In the genomic region with DNA sequence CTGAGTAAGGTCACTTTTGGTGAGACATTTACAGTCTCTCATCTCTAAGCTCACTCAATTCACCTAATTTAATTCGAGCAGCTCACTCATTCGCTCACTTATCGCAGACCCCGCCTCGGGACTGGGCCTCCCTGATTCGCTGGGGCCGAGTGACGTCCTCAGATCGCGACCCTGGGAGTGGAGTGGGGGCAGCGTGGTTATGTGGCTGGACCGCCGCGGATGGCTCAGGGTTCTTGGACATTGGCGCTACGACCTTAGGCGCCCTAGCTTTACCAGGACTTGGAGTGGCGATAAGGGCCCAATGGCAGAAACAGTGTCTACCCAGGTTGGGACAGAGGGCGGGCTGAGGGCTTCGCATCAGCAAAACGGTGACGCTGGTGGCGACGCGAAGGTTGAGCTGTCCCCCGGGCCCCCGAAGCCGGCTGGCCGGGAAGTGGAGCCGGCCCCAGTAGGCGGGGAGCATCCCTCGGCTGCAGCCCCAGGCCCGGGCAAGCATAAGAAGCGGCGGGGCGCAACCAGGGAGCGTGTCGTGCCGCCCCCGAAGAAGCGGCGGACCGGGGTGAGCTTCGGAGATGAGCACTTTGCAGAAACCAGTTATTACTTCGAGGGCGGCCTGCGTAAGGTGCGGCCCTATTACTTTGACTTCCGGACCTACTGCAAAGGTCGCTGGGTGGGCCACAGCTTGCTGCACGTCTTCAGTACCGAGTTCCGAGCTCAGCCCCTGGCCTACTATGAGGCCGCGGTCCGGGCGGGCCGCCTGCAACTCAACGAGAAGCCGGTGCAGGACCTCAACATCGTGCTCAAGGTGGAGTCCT, we compare ENCODE assay signal across 1 cellular context.
TF ChIP-seq lines count a peak whose summit lies in the region.

A gene with protein sequence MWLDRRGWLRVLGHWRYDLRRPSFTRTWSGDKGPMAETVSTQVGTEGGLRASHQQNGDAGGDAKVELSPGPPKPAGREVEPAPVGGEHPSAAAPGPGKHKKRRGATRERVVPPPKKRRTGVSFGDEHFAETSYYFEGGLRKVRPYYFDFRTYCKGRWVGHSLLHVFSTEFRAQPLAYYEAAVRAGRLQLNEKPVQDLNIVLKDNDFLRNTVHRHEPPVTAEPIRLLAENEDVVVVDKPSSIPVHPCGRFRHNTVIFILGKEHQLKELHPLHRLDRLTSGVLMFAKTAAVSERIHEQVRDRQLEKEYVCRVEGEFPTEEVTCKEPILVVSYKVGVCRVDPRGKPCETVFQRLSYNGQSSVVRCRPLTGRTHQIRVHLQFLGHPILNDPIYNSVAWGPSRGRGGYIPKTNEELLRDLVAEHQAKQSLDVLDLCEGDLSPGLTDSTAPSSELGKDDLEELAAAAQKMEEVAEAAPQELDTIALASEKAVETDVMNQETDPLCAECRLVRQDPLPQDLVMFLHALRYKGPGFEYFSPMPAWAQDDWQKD (plus strand): TSS at position 161 of the 815 bp plus-strand sequence. CDS start 39 bp downstream, at position 200.

TF ChIP-seq in HepG2, 621 proteins besides CTCF, POLR2A, EP300 and RAD21 (continued from another document and continues in another):
- TF ChIP-seq, protein P1, sequence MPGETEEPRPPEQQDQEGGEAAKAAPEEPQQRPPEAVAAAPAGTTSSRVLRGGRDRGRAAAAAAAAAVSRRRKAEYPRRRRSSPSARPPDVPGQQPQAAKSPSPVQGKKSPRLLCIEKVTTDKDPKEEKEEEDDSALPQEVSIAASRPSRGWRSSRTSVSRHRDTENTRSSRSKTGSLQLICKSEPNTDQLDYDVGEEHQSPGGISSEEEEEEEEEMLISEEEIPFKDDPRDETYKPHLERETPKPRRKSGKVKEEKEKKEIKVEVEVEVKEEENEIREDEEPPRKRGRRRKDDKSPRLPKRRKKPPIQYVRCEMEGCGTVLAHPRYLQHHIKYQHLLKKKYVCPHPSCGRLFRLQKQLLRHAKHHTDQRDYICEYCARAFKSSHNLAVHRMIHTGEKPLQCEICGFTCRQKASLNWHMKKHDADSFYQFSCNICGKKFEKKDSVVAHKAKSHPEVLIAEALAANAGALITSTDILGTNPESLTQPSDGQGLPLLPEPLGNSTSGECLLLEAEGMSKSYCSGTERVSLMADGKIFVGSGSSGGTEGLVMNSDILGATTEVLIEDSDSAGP (CRISPR knock-in tag; IDR thresholded peaks at IDR 0.05; ENCODE audit: borderline replicate concordance): peak; percentile 86; the same call in 1 of the 2 replicates
- TF ChIP-seq ZFX (CRISPR knock-in tag; IDR thresholded peaks at IDR 0.05; ENCODE audit: low read depth): peak; percentile 90
- TF ChIP-seq, protein P2, sequence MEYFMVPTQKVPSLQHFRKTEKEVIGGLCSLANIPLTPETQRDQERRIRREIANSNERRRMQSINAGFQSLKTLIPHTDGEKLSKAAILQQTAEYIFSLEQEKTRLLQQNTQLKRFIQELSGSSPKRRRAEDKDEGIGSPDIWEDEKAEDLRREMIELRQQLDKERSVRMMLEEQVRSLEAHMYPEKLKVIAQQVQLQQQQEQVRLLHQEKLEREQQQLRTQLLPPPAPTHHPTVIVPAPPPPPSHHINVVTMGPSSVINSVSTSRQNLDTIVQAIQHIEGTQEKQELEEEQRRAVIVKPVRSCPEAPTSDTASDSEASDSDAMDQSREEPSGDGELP (IDR thresholded peaks at IDR 0.05; ENCODE audit: borderline replicate concordance, low read depth): peak; percentile 20; the same call in 1 of the 2 replicates
- no peak for TF ChIP-seq ZNF720 (CRISPR knock-in tag; IDR thresholded peaks at IDR 0.05)
- TF ChIP-seq, protein P3, sequence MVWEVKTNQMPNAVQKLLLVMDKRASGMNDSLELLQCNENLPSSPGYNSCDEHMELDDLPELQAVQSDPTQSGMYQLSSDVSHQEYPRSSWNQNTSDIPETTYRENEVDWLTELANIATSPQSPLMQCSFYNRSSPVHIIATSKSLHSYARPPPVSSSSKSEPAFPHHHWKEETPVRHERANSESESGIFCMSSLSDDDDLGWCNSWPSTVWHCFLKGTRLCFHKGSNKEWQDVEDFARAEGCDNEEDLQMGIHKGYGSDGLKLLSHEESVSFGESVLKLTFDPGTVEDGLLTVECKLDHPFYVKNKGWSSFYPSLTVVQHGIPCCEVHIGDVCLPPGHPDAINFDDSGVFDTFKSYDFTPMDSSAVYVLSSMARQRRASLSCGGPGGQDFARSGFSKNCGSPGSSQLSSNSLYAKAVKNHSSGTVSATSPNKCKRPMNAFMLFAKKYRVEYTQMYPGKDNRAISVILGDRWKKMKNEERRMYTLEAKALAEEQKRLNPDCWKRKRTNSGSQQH (CRISPR knock-in tag; IDR thresholded peaks at IDR 0.05; ENCODE audit: low read depth): peak; percentile 73
- TF ChIP-seq GATAD1 (CRISPR knock-in tag; IDR thresholded peaks at IDR 0.05): peak; percentile 98
- TF ChIP-seq, protein P4, sequence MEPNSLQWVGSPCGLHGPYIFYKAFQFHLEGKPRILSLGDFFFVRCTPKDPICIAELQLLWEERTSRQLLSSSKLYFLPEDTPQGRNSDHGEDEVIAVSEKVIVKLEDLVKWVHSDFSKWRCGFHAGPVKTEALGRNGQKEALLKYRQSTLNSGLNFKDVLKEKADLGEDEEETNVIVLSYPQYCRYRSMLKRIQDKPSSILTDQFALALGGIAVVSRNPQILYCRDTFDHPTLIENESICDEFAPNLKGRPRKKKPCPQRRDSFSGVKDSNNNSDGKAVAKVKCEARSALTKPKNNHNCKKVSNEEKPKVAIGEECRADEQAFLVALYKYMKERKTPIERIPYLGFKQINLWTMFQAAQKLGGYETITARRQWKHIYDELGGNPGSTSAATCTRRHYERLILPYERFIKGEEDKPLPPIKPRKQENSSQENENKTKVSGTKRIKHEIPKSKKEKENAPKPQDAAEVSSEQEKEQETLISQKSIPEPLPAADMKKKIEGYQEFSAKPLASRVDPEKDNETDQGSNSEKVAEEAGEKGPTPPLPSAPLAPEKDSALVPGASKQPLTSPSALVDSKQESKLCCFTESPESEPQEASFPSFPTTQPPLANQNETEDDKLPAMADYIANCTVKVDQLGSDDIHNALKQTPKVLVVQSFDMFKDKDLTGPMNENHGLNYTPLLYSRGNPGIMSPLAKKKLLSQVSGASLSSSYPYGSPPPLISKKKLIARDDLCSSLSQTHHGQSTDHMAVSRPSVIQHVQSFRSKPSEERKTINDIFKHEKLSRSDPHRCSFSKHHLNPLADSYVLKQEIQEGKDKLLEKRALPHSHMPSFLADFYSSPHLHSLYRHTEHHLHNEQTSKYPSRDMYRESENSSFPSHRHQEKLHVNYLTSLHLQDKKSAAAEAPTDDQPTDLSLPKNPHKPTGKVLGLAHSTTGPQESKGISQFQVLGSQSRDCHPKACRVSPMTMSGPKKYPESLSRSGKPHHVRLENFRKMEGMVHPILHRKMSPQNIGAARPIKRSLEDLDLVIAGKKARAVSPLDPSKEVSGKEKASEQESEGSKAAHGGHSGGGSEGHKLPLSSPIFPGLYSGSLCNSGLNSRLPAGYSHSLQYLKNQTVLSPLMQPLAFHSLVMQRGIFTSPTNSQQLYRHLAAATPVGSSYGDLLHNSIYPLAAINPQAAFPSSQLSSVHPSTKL (CRISPR knock-in tag; IDR thresholded peaks at IDR 0.05): peak; percentile 52
- TF ChIP-seq SP2 (CRISPR knock-in tag; IDR thresholded peaks at IDR 0.05): peak; percentile 54
- TF ChIP-seq ARHGAP35 (CRISPR knock-in tag; IDR thresholded peaks at IDR 0.05; ENCODE audit: borderline replicate concordance): 0 out of 2 replicates have a peak, but pooled peaks have one; percentile 62
- peak; percentile 68; the same call in 1 of the 2 replicates for TF ChIP-seq TGIF2 (CRISPR knock-in tag; IDR thresholded peaks at IDR 0.05)
- 0 out of 2 replicates have a peak, but pooled peaks have one; percentile 35 for TF ChIP-seq ZNF230 (CRISPR knock-in tag; IDR thresholded peaks at IDR 0.05)
- 0 out of 2 replicates have a peak, but pooled peaks have one; percentile 22 for TF ChIP-seq ZNF510 (CRISPR knock-in tag; IDR thresholded peaks at IDR 0.05; ENCODE audit: low read depth)
- TF ChIP-seq, protein P5, sequence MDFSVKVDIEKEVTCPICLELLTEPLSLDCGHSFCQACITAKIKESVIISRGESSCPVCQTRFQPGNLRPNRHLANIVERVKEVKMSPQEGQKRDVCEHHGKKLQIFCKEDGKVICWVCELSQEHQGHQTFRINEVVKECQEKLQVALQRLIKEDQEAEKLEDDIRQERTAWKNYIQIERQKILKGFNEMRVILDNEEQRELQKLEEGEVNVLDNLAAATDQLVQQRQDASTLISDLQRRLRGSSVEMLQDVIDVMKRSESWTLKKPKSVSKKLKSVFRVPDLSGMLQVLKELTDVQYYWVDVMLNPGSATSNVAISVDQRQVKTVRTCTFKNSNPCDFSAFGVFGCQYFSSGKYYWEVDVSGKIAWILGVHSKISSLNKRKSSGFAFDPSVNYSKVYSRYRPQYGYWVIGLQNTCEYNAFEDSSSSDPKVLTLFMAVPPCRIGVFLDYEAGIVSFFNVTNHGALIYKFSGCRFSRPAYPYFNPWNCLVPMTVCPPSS (IDR thresholded peaks at IDR 0.05): no peak
- TF ChIP-seq ZNF776 (CRISPR knock-in tag; IDR thresholded peaks at IDR 0.05): 0 out of 2 replicates have a peak, but pooled peaks have one; percentile 26
- TF ChIP-seq, protein P6, sequence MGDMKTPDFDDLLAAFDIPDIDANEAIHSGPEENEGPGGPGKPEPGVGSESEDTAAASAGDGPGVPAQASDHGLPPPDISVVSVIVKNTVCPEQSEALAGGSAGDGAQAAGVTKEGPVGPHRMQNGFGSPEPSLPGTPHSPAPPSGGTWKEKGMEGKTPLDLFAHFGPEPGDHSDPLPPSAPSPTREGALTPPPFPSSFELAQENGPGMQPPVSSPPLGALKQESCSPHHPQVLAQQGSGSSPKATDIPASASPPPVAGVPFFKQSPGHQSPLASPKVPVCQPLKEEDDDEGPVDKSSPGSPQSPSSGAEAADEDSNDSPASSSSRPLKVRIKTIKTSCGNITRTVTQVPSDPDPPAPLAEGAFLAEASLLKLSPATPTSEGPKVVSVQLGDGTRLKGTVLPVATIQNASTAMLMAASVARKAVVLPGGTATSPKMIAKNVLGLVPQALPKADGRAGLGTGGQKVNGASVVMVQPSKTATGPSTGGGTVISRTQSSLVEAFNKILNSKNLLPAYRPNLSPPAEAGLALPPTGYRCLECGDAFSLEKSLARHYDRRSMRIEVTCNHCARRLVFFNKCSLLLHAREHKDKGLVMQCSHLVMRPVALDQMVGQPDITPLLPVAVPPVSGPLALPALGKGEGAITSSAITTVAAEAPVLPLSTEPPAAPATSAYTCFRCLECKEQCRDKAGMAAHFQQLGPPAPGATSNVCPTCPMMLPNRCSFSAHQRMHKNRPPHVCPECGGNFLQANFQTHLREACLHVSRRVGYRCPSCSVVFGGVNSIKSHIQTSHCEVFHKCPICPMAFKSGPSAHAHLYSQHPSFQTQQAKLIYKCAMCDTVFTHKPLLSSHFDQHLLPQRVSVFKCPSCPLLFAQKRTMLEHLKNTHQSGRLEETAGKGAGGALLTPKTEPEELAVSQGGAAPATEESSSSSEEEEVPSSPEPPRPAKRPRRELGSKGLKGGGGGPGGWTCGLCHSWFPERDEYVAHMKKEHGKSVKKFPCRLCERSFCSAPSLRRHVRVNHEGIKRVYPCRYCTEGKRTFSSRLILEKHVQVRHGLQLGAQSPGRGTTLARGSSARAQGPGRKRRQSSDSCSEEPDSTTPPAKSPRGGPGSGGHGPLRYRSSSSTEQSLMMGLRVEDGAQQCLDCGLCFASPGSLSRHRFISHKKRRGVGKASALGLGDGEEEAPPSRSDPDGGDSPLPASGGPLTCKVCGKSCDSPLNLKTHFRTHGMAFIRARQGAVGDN (CRISPR knock-in tag; IDR thresholded peaks at IDR 0.05): peak; percentile 88
- TF ChIP-seq NFKB2 (CRISPR knock-in tag; IDR thresholded peaks at IDR 0.05; ENCODE audit: borderline replicate concordance): 0 out of 2 replicates have a peak, but pooled peaks have one; percentile 20
- TF ChIP-seq HIVEP1 (CRISPR knock-in tag; IDR thresholded peaks at IDR 0.05): peak; percentile 55; the same call in 1 of the 2 replicates
- no peak for TF ChIP-seq ZNF382 (CRISPR knock-in tag; IDR thresholded peaks at IDR 0.05; ENCODE audit: borderline replicate concordance)
- TF ChIP-seq, protein P7, sequence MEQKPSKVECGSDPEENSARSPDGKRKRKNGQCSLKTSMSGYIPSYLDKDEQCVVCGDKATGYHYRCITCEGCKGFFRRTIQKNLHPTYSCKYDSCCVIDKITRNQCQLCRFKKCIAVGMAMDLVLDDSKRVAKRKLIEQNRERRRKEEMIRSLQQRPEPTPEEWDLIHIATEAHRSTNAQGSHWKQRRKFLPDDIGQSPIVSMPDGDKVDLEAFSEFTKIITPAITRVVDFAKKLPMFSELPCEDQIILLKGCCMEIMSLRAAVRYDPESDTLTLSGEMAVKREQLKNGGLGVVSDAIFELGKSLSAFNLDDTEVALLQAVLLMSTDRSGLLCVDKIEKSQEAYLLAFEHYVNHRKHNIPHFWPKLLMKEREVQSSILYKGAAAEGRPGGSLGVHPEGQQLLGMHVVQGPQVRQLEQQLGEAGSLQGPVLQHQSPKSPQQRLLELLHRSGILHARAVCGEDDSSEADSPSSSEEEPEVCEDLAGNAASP (CRISPR knock-in tag; IDR thresholded peaks at IDR 0.05; ENCODE audit: borderline replicate concordance): peak; percentile 63; the same call in 1 of the 2 replicates
- TF ChIP-seq, protein P8, sequence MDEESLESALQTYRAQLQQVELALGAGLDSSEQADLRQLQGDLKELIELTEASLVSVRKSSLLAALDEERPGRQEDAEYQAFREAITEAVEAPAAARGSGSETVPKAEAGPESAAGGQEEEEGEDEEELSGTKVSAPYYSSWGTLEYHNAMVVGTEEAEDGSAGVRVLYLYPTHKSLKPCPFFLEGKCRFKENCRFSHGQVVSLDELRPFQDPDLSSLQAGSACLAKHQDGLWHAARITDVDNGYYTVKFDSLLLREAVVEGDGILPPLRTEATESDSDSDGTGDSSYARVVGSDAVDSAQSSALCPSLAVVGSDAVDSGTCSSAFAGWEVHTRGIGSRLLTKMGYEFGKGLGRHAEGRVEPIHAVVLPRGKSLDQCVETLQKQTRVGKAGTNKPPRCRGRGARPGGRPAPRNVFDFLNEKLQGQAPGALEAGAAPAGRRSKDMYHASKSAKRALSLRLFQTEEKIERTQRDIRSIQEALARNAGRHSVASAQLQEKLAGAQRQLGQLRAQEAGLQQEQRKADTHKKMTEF (CRISPR knock-in tag; IDR thresholded peaks at IDR 0.05): peak; percentile 53; the same call in 1 of the 2 replicates
- TF ChIP-seq, protein P9, sequence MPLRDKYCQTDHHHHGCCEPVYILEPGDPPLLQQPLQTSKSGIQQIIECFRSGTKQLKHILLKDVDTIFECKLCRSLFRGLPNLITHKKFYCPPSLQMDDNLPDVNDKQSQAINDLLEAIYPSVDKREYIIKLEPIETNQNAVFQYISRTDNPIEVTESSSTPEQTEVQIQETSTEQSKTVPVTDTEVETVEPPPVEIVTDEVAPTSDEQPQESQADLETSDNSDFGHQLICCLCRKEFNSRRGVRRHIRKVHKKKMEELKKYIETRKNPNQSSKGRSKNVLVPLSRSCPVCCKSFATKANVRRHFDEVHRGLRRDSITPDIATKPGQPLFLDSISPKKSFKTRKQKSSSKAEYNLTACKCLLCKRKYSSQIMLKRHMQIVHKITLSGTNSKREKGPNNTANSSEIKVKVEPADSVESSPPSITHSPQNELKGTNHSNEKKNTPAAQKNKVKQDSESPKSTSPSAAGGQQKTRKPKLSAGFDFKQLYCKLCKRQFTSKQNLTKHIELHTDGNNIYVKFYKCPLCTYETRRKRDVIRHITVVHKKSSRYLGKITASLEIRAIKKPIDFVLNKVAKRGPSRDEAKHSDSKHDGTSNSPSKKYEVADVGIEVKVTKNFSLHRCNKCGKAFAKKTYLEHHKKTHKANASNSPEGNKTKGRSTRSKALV (CRISPR knock-in tag; IDR thresholded peaks at IDR 0.05): 0 out of 2 replicates have a peak, but pooled peaks have one; percentile 10
- TF ChIP-seq HOXA5 (CRISPR knock-in tag; IDR thresholded peaks at IDR 0.05): peak; percentile 23; the same call in 1 of the 2 replicates
- peak; percentile 46; the same call in 1 of the 2 replicates for TF ChIP-seq KLF6 (CRISPR knock-in tag; IDR thresholded peaks at IDR 0.05)
- peak; percentile 58; the same call in 1 of the 2 replicates for TF ChIP-seq ETV6 (CRISPR knock-in tag; conservative IDR thresholded peaks at IDR 0.05)
- peak; percentile 58; the same call in 1 of the 2 replicates for TF ChIP-seq ZBTB38 (CRISPR knock-in tag; IDR thresholded peaks at IDR 0.05)
- peak; percentile 96 for TF ChIP-seq ASH2L (IDR thresholded peaks at IDR 0.05; ENCODE audit: insufficient read length, low read depth, low read length)
